19 cellular contexts compared by ENCODE assay signal in the genomic region with DNA sequence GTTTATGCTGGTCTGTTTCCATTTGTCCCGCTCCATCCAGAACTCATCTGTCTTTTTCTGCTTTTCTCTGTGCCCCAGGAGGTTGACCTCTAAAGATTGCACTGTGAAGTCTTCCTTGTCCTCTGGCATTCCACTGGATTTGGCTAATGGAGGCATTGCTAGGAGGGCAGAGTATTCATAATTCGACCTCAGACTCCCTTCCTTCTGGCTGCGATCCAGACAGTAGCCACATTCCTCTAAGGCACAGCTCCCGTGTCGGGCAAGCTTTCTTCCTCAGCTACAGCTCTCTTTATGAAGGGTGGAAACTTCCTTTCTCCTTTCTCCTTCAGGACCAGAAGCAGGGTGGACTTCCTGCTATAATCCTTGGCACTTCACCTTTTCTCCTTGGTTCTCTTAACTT.
DNase-seq lines count a peak whose midpoint lies in the region; ATAC-seq, FAIRE-seq and TF ChIP-seq lines count a peak whose summit lies in the region.
"Had no signal": no experiment of that assay in that cellular context is flagged by ENCODE, and none has a peak within 500 bp of the region (broad histone marks: within the 10 kb centered on the region; RNA-seq: fewer than 3 reads in every experiment).

No MANE protein-coding gene starts in this region.

- no peaks in the 10 kb centered on the region for H3K79me2 ChIP-seq in astrocyte (ENCODE audit: insufficient read depth, low read length)

- no peak for TF ChIP-seq POLR2A in testis (IDR thresholded peaks at IDR 0.05)

- H3K4me1 ChIP-seq in astrocyte (ENCODE audit: insufficient read depth, low read length) (no peaks in the 10 kb centered on the region), kidney (ENCODE audit: control insufficient read depth in 1 of 2, insufficient read depth in 1 of 2, low read depth in 1 of 2, low read length in 2 of 2) (peaks cover 3 to 11% of the 10 kb centered on the region in 2 donors), testis (peaks cover 6% of the 10 kb centered on the region)
- H3K4me1 ChIP-seq: foreskin keratinocyte, uterus had no signal

- FAIRE-seq in astrocyte (lab: Jason Lieb, UNC): no peak
- FAIRE-seq in kidney (lab: Jason Lieb, UNC): no peak
- FAIRE-seq: GM12878, HepG2 had no signal

- no peak for ATAC-seq in GM18867 (IDR thresholded peaks at IDR 0.05; ENCODE audit: unreplicated experiment)
- ATAC-seq: foreskin keratinocyte, GM12878, HepG2 had no signal

- H3K9me3 Mint-ChIP-seq in astrocyte (ENCODE audit: unreplicated experiment): peaks cover 17% of the 10 kb centered on the region
- H3K9me3 Mint-ChIP-seq: activated CD4-positive, alpha-beta T cell treated with anti-CD3 and anti-CD28 coated beads, Interleukin-2, amount 10 ng/mL, durations not matched to agents 7 days and 5 days had no signal

- H3K27ac Mint-ChIP-seq in astrocyte (ENCODE audit: unreplicated experiment): peak overlapping the region; percentile 64
- H3K27ac Mint-ChIP-seq: activated CD4-positive, alpha-beta T cell treated with anti-CD3 and anti-CD28 coated beads, Interleukin-2, amount 10 ng/mL, durations not matched to agents 7 days and 5 days had no signal

- intact Hi-C loops in kidney (cut with DNase I): no loop called here
- intact Hi-C loops in testis (cut with DNase I; ENCODE audit: low total_unique reads): no loop called here

- H3K4me1 Mint-ChIP-seq in astrocyte (ENCODE audit: low read depth, unreplicated experiment): peaks cover 10% of the 10 kb centered on the region
- H3K4me1 Mint-ChIP-seq: activated CD4-positive, alpha-beta T cell treated with anti-CD3 and anti-CD28 coated beads, Interleukin-2, amount 10 ng/mL, durations not matched to agents 7 days and 5 days had no signal

- H3K27me3 Mint-ChIP-seq in astrocyte (ENCODE audit: low read depth, unreplicated experiment): peaks cover 3% of the 10 kb centered on the region

- no peaks in the 10 kb centered on the region for H3K36me3 Mint-ChIP-seq in astrocyte (ENCODE audit: low read depth, unreplicated experiment)

- H3K9me3 ChIP-seq in astrocyte (ENCODE audit: insufficient read depth, low read depth, low read length) (peaks cover 6% of the 10 kb centered on the region), kidney (ENCODE audit: control insufficient read depth in 1 of 2, low read length in 2 of 2) (no peaks in the 10 kb centered on the region), testis (no peaks in the 10 kb centered on the region)
- H3K9me3 ChIP-seq: uterus had no signal

- H3K4me2 ChIP-seq in astrocyte (ENCODE audit: low read length): no peak overlapping the region

- 39 to 42% methylated on average over 5 of the region's 5 CpGs for WGBS in testis, 2 donors

- DNase-seq in H4 (ENCODE audit: low spot score) (peak; percentile 13), astrocyte (ENCODE audit: low read depth) (peak; percentile 41), kidney (no peak), testis (peak; percentile 52), NCI-H1436 (lab: John Stamatoyannopoulos, UW) (no peak), NCI-H2196 (lab: John Stamatoyannopoulos, UW; ENCODE audit: unreplicated experiment) (no peak)
- DNase-seq: activated CD4-positive, alpha-beta T cell treated with anti-CD3 and anti-CD28 coated beads, Interleukin-2, amount 10 ng/mL, durations not matched to agents 7 days and 5 days; activated gamma-delta T cell treated with Interleukin-2 at 50 U/mL for 16 hours; DMS 273 treated with DMSO at 0.1 percent for 48 hours; foreskin keratinocyte; GF-D8; MM.1S; NCI-H187; NCI-H446 treated with DMSO at 0.1 percent for 48 hours; stimulated activated CD4-positive, alpha-beta T cell treated with anti-CD3 and anti-CD28 coated beads, Interleukin-2, amount 100 ng/mL, for 24 hours; uterus had no signal

- H3K4me3 ChIP-seq in astrocyte (ENCODE audit: insufficient read depth, low read depth, low read length) (no peak overlapping the region), kidney (ENCODE audit: low read length in 2 of 2) (peak overlapping the region; percentile 2 to 33), testis (no peak overlapping the region)
- H3K4me3 ChIP-seq: GM12878, uterus had no signal

- H3K36me3 ChIP-seq in astrocyte (ENCODE audit: insufficient read depth, low read length): no peaks in the 10 kb centered on the region
- no peaks in the 10 kb centered on the region for H3K36me3 ChIP-seq in kidney (ENCODE audit: control insufficient read depth in 1 of 2, insufficient read depth in 2 of 2, low read length in 2 of 2)
- no peaks in the 10 kb centered on the region for H3K36me3 ChIP-seq in testis (ENCODE audit: low read depth, missing control alignments)
- H3K36me3 ChIP-seq: uterus had no signal

- H3K27me3 ChIP-seq in astrocyte (ENCODE audit: insufficient read depth, low read length) (no peaks in the 10 kb centered on the region), testis (no peaks in the 10 kb centered on the region)
- H3K27me3 ChIP-seq: uterus had no signal

- H3K4me3 Mint-ChIP-seq in astrocyte (ENCODE audit: unreplicated experiment): no peak overlapping the region
- H3K4me3 Mint-ChIP-seq: activated CD4-positive, alpha-beta T cell treated with anti-CD3 and anti-CD28 coated beads, Interleukin-2, amount 10 ng/mL, durations not matched to agents 7 days and 5 days had no signal

- H3K27ac ChIP-seq in astrocyte (ENCODE audit: low read depth, low read length): no peak overlapping the region
- peak overlapping the region in 1 of 2 donors; percentile 45 for H3K27ac ChIP-seq in kidney (ENCODE audit: low read depth in 2 of 2, low read length in 2 of 2)
- no peak overlapping the region for H3K27ac ChIP-seq in testis
- H3K27ac ChIP-seq: foreskin keratinocyte, uterus had no signal

- no peaks in the 10 kb centered on the region for H4K20me1 ChIP-seq in astrocyte (ENCODE audit: insufficient read depth, low read length)

- H3K9ac ChIP-seq in astrocyte (ENCODE audit: low read length): no peak overlapping the region
- no peak overlapping the region for H3K9ac ChIP-seq in kidney (ENCODE audit: low read length in 2 of 2)

- no peak overlapping the region for H2AFZ ChIP-seq in astrocyte (ENCODE audit: low read depth, low read length)

- TF ChIP-seq CTCF in astrocyte (IDR thresholded peaks at IDR 0.05; ENCODE audit: insufficient read depth, low read depth, low read length): no peak
- no peak for TF ChIP-seq CTCF in kidney (IDR thresholded peaks at IDR 0.05; ENCODE audit: borderline replicate concordance, extremely low read depth, insufficient read depth)
- TF ChIP-seq CTCF in testis (IDR thresholded peaks at IDR 0.05): no peak

Comparison
In these comparisons a context has a peak if more than half of its experiments do, and no peak if none do; other contexts are left out.
1. DNase-seq: peak in H4 (single experiment), astrocyte (single experiment) and testis (single experiment); none in kidney (single experiment), NCI-H1436 (single experiment) and NCI-H2196 (single experiment).
2. H3K4me3 ChIP-seq: peak in kidney (2 of 2); none in astrocyte (single experiment) and testis (0 of 2).